In the genomic region with DNA sequence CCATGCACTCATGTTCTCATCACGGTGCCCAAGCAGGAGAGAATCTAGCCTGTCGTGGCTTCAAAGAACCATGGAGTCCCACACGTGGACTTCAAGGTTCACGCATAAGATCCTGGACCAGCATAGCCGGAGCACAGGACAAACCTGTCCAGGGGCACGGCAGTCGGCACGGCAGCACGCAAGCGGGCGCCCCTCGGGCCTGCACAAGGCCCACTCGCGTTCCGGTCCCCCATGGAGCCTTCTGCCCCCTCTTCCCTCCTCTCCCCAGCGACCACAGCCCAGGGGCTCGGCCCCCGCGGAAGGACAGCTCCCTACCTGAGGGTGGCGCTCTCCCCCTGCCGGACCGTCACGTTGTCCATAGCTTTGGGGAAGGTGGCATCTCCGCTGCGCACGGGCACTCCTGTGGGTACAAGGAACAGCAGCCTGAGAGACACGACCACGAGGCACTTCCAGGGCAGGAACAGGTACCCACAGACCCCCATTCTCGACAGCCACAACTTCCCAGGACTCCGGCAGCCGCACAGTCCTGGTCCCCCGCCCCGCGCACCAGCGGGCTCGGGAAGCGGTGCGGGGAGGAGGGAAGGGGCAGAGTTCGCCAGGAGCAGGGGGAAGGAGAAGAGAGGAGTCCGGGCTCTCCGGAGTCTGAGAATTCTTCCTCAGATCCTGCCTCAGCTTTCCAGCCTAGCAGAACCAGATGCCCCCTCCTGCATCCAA, we compare ENCODE assay signal across 1 cellular context.
TF ChIP-seq lines count a peak whose summit lies in the region.

No MANE protein-coding gene starts in this region.

TF ChIP-seq in WTC11, 78 proteins besides CTCF, POLR2A, EP300 and RAD21 (continued from another document):
- TF ChIP-seq, protein P1, sequence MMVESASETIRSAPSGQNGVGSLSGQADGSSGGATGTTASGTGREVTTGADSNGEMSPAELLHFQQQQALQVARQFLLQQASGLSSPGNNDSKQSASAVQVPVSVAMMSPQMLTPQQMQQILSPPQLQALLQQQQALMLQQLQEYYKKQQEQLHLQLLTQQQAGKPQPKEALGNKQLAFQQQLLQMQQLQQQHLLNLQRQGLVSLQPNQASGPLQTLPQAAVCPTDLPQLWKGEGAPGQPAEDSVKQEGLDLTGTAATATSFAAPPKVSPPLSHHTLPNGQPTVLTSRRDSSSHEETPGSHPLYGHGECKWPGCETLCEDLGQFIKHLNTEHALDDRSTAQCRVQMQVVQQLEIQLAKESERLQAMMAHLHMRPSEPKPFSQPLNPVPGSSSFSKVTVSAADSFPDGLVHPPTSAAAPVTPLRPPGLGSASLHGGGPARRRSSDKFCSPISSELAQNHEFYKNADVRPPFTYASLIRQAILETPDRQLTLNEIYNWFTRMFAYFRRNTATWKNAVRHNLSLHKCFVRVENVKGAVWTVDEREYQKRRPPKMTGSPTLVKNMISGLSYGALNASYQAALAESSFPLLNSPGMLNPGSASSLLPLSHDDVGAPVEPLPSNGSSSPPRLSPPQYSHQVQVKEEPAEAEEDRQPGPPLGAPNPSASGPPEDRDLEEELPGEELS (CRISPR knock-in tag; IDR thresholded peaks at IDR 0.05) = 0 out of 2 replicates have a peak, but pooled peaks have one; percentile 54
- TF ChIP-seq ETV6 (CRISPR knock-in tag; IDR thresholded peaks at IDR 0.05) (peak; percentile 30; the same call in 1 of the 2 replicates), TEAD1 (CRISPR knock-in tag; IDR thresholded peaks at IDR 0.05) (peak; percentile 27; the same call in 1 of the 2 replicates), MXD4 (CRISPR knock-in tag; IDR thresholded peaks at IDR 0.05; ENCODE audit: borderline replicate concordance) (no peak), JAZF1 (CRISPR knock-in tag; IDR thresholded peaks at IDR 0.05) (no peak), ZNF232 (CRISPR knock-in tag; IDR thresholded peaks at IDR 0.05) (peak; percentile 49; the same call in 1 of the 2 replicates), JUN (CRISPR knock-in tag; IDR thresholded peaks at IDR 0.05) (no peak)
- TF ChIP-seq, protein P2, sequence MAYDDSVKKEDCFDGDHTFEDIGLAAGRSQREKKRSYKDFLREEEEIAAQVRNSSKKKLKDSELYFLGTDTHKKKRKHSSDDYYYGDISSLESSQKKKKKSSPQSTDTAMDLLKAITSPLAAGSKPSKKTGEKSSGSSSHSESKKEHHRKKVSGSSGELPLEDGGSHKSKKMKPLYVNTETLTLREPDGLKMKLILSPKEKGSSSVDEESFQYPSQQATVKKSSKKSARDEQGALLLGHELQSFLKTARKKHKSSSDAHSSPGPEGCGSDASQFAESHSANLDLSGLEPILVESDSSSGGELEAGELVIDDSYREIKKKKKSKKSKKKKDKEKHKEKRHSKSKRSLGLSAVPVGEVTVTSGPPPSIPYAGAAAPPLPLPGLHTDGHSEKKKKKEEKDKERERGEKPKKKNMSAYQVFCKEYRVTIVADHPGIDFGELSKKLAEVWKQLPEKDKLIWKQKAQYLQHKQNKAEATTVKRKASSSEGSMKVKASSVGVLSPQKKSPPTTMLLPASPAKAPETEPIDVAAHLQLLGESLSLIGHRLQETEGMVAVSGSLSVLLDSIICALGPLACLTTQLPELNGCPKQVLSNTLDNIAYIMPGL (CRISPR knock-in tag; IDR thresholded peaks at IDR 0.05) = peak; percentile 68
